14 cellular contexts compared by ENCODE assay signal in the genomic region with DNA sequence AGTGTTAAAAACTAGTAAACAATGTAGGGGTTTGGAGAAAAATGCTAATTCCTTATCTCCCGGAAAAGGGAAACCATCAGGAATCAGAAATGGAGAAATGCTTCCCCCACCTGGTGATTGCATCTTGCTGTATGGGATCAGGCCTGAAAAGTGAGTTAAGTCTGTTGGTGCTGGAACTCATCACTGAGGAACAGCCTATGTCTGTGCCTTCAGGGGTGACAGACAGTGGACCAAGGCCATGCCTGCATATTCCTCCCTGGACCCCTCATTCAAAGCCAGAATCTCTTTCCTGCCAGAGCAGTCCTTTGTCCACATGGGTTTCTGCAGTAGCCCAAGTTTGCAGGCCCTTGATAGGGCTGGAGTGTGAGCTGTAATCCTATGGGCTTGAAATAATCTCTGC.
DNase-seq lines count a peak whose midpoint lies in the region; ATAC-seq, FAIRE-seq and TF ChIP-seq lines count a peak whose summit lies in the region.
"Had no signal": no experiment of that assay in that cellular context is flagged by ENCODE, and none has a peak within 500 bp of the region (broad histone marks: within the 10 kb centered on the region; RNA-seq: fewer than 3 reads in every experiment).

No MANE protein-coding gene starts in this region.

- no peaks in the 10 kb centered on the region for H3K36me3 Mint-ChIP-seq in mesothelial cell of epicardium

- WGBS in small intestine, 3 donors: 8 to 46% (median 35%) methylated on average over 1 of the region's 1 CpG

- no peak overlapping the region for H3K27ac Mint-ChIP-seq in mesothelial cell of epicardium

- TF ChIP-seq CTCF in LNCAP (IDR thresholded peaks at IDR 0.05) (peak; percentile 40; the same call in 1 of the 2 replicates), astrocyte of the spinal cord (IDR thresholded peaks at IDR 0.05; ENCODE audit: low read depth, low read length) (peak; percentile 21), dorsolateral prefrontal cortex (IDR thresholded peaks at IDR 0.05 in 54 of 56, conservative IDR thresholded peaks at IDR 0.05 in 2 of 56; ENCODE audit: low read depth in 1 of 56, partially characterized antibody in 56 of 56) (peak in 28 of 56 donors; percentile 10 to 51 (median 26)), mesothelial cell of epicardium (IDR thresholded peaks at IDR 0.05; ENCODE audit: unreplicated experiment) (no peak)

- FAIRE-seq in small intestine (lab: Jason Lieb, UNC): no peak
- FAIRE-seq: astrocyte had no signal

- H3K4me1 ChIP-seq in small intestine (ENCODE audit: control insufficient read depth in 2 of 2, insufficient read depth in 1 of 2, low read depth in 1 of 2, low read length in 1 of 2): no peaks in the 10 kb centered on the region

- in situ Hi-C loops in astrocyte of the spinal cord (cut with HindIII; ENCODE audit: low sequenced_read_pairs): no loop called here

- intact Hi-C loops in cardiac septum (cut with DNase I): no loop called here
- intact Hi-C loops in dorsolateral prefrontal cortex (cut with DNase I): no loop called here

- H3K27me3 ChIP-seq in small intestine (ENCODE audit: control insufficient read depth in 2 of 2, insufficient read depth in 2 of 2, low read length in 2 of 2) (no peaks in the 10 kb centered on the region), dorsolateral prefrontal cortex (peaks cover 0 to 4% (median 0%) of the 10 kb centered on the region in 45 donors)

- no peaks in the 10 kb centered on the region for H3K36me3 ChIP-seq in small intestine (ENCODE audit: control insufficient read depth in 2 of 2, insufficient read depth in 2 of 2, low read length in 2 of 2)

- no peaks in the 10 kb centered on the region for H3K27me3 Mint-ChIP-seq in mesothelial cell of epicardium (ENCODE audit: low read depth)

- H3K4me3 ChIP-seq in astrocyte of the spinal cord (ENCODE audit: low read depth, low read length): no peak overlapping the region
- no peak overlapping the region for H3K4me3 ChIP-seq in small intestine (ENCODE audit: low read depth in 1 of 2, low read length in 2 of 2)
- H3K4me3 ChIP-seq in dorsolateral prefrontal cortex: no peak overlapping the region

- ATAC-seq in HG02678 (IDR thresholded peaks at IDR 0.05; ENCODE audit: unreplicated experiment): no peak
- ATAC-seq: activated CD4-positive, CD25-positive, alpha-beta regulatory T cell treated with anti-CD3 and anti-CD28 coated beads, Interleukin-2, amount 50 U/mL, for 24 hours had no signal

- no peak overlapping the region for H3K27ac ChIP-seq in small intestine (ENCODE audit: low read depth in 1 of 2, low read length in 1 of 2)
- H3K27ac ChIP-seq in dorsolateral prefrontal cortex: no peak overlapping the region
- H3K27ac ChIP-seq: epithelial cell of prostate had no signal

- no peaks in the 10 kb centered on the region for H3K9me3 ChIP-seq in small intestine (ENCODE audit: control insufficient read depth, low read depth)

- H3K9me3 Mint-ChIP-seq in mesothelial cell of epicardium: no peaks in the 10 kb centered on the region

- H3K4me3 Mint-ChIP-seq in mesothelial cell of epicardium: no peak overlapping the region

- DNase-seq in astrocyte of the spinal cord (ENCODE audit: low read depth, low spot score): no peak
- DNase-seq in cardiac septum (ENCODE audit: low spot score): peak; percentile 20
- peak; percentile 63 for DNase-seq in small intestine
- DNase-seq in dorsolateral prefrontal cortex: no peak
- no peak for DNase-seq in mesothelial cell of epicardium (ENCODE audit: low spot score in 2 of 2, unreplicated experiment in 2 of 2)
- DNase-seq: activated T-cell treated with anti-CD3 and anti-CD28 coated beads, Interleukin-2, amount 50 U/mL, for 48 hours; Calu3; NCI-H1092; NCI-H82 had no signal

- peaks cover 2% of the 10 kb centered on the region for H3K4me1 Mint-ChIP-seq in mesothelial cell of epicardium

Comparison
In these comparisons a context has a peak if more than half of its experiments do, and no peak if none do; other contexts are left out.
1. DNase-seq: peak in cardiac septum (single experiment) and small intestine (single experiment); none in astrocyte of the spinal cord (single experiment), dorsolateral prefrontal cortex (0 of 10) and mesothelial cell of epicardium (0 of 2).